Comparison of ENCODE assay signal across 7 cellular contexts in genomic region chr21:10367573-10367972, GRCh38.
A peak's percentile ranks its signal among the peaks of the same experiment; 100 is the strongest.
DNase-seq lines count a peak whose midpoint lies in the region; ATAC-seq and TF ChIP-seq lines count a peak whose summit lies in the region.
"Not testable (repeated sequence)": the region's sequence is repeated elsewhere in the genome, so short reads cannot be mapped to it uniquely, and the experiment has no call there.

No MANE protein-coding gene starts in this region.

- H3K4me3 Mint-ChIP-seq in stimulated activated effector memory CD8-positive, alpha-beta T cell treated with anti-CD3 and anti-CD28 coated beads, Interleukin-12 subunit alpha, Interleukin-12 subunit beta, amount 100 ng/mL, for 72 hours, result not testable (repeated sequence)

- ATAC-seq in RWPE2 (ENCODE audit: low read depth), result peak; percentile 64
- peak; percentile 7 for ATAC-seq in Right ventricle myocardium inferior
- ATAC-seq in left colon, result peak; percentile 14
- ATAC-seq in mucosa of descending colon, result peak; percentile 23
- peak; percentile 17 for ATAC-seq in stimulated activated effector memory CD8-positive, alpha-beta T cell treated with anti-CD3 and anti-CD28 coated beads, Interleukin-12 subunit alpha, Interleukin-12 subunit beta, amount 100 ng/mL, for 72 hours

- not testable (repeated sequence) for TF ChIP-seq CTCF in RWPE2 (IDR thresholded peaks at IDR 0.05; ENCODE audit: poor library complexity, severe bottlenecking); mucosa of descending colon (IDR thresholded peaks at IDR 0.05)

- H3K27me3 ChIP-seq in RWPE2 (ENCODE audit: insufficient read depth, poor library complexity, severe bottlenecking), result not testable (repeated sequence)

- intact Hi-C loops in Right ventricle myocardium inferior (cut with DNase I); left colon (cut with DNase I, micrococcal nuclease); mucosa of descending colon (cut with DNase I, micrococcal nuclease): not testable (repeated sequence)

- not testable (repeated sequence) for H3K36me3 ChIP-seq in RWPE2 (ENCODE audit: low read depth); mucosa of descending colon (ENCODE audit: low read depth)

- H3K4me3 ChIP-seq in RWPE2 (ENCODE audit: severe bottlenecking); mucosa of descending colon: not testable (repeated sequence)

- H3K9me3 ChIP-seq in RWPE2 (ENCODE audit: severe bottlenecking), result not testable (repeated sequence)
- peaks cover 32% of the 10 kb centered on the region for H3K9me3 ChIP-seq in mucosa of descending colon

- not testable (repeated sequence) for H3K27ac Mint-ChIP-seq in stimulated activated effector memory CD8-positive, alpha-beta T cell treated with anti-CD3 and anti-CD28 coated beads, Interleukin-12 subunit alpha, Interleukin-12 subunit beta, amount 100 ng/mL, for 72 hours

- not testable (repeated sequence) for H3K36me3 Mint-ChIP-seq in stimulated activated effector memory CD8-positive, alpha-beta T cell treated with anti-CD3 and anti-CD28 coated beads, Interleukin-12 subunit alpha, Interleukin-12 subunit beta, amount 100 ng/mL, for 72 hours

- peak; percentile 62 for DNase-seq in H4 (ENCODE audit: low spot score)
- not testable (repeated sequence) for DNase-seq in RWPE2 (ENCODE audit: low spot score); Right ventricle myocardium inferior (ENCODE audit: missing footprints); left colon; stimulated activated effector memory CD8-positive, alpha-beta T cell treated with anti-CD3 and anti-CD28 coated beads, Interleukin-12 subunit alpha, Interleukin-12 subunit beta, amount 100 ng/mL, for 72 hours (ENCODE audit: low spot score in 2 of 2)
- DNase-seq in activated effector memory CD4-positive, alpha-beta T cell treated with anti-CD3 and anti-CD28 coated beads, Interleukin-2, amount 50 U/mL, for 16 hours, result peak; percentile 58
- peak in 1 of 3 donors; percentile 25 for DNase-seq in mucosa of descending colon

- H3K4me1 ChIP-seq in RWPE2 (ENCODE audit: insufficient read depth, poor library complexity, severe bottlenecking); mucosa of descending colon (ENCODE audit: low read depth): not testable (repeated sequence)

- H3K9me3 Mint-ChIP-seq in stimulated activated effector memory CD8-positive, alpha-beta T cell treated with anti-CD3 and anti-CD28 coated beads, Interleukin-12 subunit alpha, Interleukin-12 subunit beta, amount 100 ng/mL, for 72 hours, result not testable (repeated sequence)

- not testable (repeated sequence) for H3K4me1 Mint-ChIP-seq in stimulated activated effector memory CD8-positive, alpha-beta T cell treated with anti-CD3 and anti-CD28 coated beads, Interleukin-12 subunit alpha, Interleukin-12 subunit beta, amount 100 ng/mL, for 72 hours

- not testable (repeated sequence) for H3K27ac ChIP-seq in RWPE2 (ENCODE audit: poor library complexity, severe bottlenecking)

Comparison
In these comparisons a context has a peak if more than half of its experiments do, and no peak if none do; other contexts are left out.
1. ATAC-seq: peak in every context shown above with its lines; median percentile 64 in RWPE2; 23 in mucosa of descending colon; 17 in stimulated activated effector memory CD8-positive, alpha-beta T cell treated with anti-CD3 and anti-CD28 coated beads, Interleukin-12 subunit alpha, Interleukin-12 subunit beta, amount 100 ng/mL, for 72 hours; 14 in left colon; 7 in Right ventricle myocardium inferior.